Comparison of ENCODE assay signal across 1 cellular context in the genomic region with DNA sequence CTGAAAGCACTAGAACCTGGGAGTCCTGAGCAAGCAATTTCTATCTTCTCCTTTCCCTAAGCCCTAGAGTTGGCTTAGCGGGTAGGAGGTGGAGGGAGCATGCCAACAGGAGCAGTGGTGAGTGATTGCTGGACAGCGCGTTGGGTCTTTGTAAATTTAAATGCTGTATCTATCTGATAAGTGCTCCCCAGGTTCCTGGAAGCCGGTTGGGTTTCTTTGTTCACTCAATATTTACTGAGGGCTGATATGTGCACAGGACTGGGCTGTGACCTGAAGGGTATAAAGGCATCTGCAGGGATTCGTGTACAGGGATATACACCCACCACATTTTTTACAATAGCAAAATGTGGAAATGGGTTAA.
TF ChIP-seq lines count a peak whose summit lies in the region.

No MANE protein-coding gene starts in this region.

TF ChIP-seq in WTC11, 78 proteins besides CTCF, POLR2A, EP300 and RAD21 (continued from another document):
- no peak for TF ChIP-seq ESRRA (CRISPR knock-in tag; IDR thresholded peaks at IDR 0.05; ENCODE audit: borderline replicate concordance)
- no peak for TF ChIP-seq ZBTB43 (CRISPR knock-in tag; IDR thresholded peaks at IDR 0.05)
- TF ChIP-seq HMGXB4 (CRISPR knock-in tag; IDR thresholded peaks at IDR 0.05), result no peak
- no peak for TF ChIP-seq ATF1 (CRISPR knock-in tag; IDR thresholded peaks at IDR 0.05)
- TF ChIP-seq, protein P1, sequence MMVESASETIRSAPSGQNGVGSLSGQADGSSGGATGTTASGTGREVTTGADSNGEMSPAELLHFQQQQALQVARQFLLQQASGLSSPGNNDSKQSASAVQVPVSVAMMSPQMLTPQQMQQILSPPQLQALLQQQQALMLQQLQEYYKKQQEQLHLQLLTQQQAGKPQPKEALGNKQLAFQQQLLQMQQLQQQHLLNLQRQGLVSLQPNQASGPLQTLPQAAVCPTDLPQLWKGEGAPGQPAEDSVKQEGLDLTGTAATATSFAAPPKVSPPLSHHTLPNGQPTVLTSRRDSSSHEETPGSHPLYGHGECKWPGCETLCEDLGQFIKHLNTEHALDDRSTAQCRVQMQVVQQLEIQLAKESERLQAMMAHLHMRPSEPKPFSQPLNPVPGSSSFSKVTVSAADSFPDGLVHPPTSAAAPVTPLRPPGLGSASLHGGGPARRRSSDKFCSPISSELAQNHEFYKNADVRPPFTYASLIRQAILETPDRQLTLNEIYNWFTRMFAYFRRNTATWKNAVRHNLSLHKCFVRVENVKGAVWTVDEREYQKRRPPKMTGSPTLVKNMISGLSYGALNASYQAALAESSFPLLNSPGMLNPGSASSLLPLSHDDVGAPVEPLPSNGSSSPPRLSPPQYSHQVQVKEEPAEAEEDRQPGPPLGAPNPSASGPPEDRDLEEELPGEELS (CRISPR knock-in tag; IDR thresholded peaks at IDR 0.05), result no peak
- no peak for TF ChIP-seq FOXP1 (CRISPR knock-in tag; IDR thresholded peaks at IDR 0.05; ENCODE audit: borderline replicate concordance)
- TF ChIP-seq, protein P2, sequence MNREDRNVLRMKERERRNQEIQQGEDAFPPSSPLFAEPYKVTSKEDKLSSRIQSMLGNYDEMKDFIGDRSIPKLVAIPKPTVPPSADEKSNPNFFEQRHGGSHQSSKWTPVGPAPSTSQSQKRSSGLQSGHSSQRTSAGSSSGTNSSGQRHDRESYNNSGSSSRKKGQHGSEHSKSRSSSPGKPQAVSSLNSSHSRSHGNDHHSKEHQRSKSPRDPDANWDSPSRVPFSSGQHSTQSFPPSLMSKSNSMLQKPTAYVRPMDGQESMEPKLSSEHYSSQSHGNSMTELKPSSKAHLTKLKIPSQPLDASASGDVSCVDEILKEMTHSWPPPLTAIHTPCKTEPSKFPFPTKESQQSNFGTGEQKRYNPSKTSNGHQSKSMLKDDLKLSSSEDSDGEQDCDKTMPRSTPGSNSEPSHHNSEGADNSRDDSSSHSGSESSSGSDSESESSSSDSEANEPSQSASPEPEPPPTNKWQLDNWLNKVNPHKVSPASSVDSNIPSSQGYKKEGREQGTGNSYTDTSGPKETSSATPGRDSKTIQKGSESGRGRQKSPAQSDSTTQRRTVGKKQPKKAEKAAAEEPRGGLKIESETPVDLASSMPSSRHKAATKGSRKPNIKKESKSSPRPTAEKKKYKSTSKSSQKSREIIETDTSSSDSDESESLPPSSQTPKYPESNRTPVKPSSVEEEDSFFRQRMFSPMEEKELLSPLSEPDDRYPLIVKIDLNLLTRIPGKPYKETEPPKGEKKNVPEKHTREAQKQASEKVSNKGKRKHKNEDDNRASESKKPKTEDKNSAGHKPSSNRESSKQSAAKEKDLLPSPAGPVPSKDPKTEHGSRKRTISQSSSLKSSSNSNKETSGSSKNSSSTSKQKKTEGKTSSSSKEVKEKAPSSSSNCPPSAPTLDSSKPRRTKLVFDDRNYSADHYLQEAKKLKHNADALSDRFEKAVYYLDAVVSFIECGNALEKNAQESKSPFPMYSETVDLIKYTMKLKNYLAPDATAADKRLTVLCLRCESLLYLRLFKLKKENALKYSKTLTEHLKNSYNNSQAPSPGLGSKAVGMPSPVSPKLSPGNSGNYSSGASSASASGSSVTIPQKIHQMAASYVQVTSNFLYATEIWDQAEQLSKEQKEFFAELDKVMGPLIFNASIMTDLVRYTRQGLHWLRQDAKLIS (CRISPR knock-in tag; IDR thresholded peaks at IDR 0.05; ENCODE audit: borderline replicate concordance), result no peak
- no peak for TF ChIP-seq MLX (CRISPR knock-in tag; IDR thresholded peaks at IDR 0.05)
TF ChIP-seq in WTC11: peak in this region for 0.
